8 cellular contexts compared by ENCODE assay signal in the genomic region with DNA sequence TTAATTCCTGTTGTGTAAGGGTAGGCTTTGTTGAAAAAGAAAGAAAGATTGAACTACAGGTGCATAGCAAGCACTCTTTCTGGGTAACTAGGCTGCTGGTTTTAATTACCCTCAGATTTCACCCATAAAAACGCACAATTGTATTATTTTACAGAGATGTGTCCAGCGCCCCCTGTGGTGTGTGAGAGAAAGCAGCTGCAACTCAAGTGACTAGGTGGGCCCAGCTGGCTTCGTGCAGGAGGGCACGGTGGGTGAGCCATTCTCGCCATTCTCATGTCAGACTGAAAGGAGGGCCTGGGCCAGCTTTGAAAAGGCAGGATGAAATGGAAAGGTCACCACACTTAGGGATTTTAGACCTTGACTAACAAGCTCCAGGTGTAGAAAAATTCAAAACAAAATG.
DNase-seq lines count a peak whose midpoint lies in the region; ATAC-seq and TF ChIP-seq lines count a peak whose summit lies in the region.

No MANE protein-coding gene starts in this region.

- peaks cover 4% of the 10 kb centered on the region for H3K36me3 Mint-ChIP-seq in Calu3 (ENCODE audit: insufficient read depth, unreplicated experiment)
- H3K36me3 Mint-ChIP-seq in activated T-helper 2 cell treated with anti-CD3 and anti-CD28 coated beads, Interferon-gamma antibody, Interleukin-2, Interleukin-4, amounts not matched to agents 10 μg/mL and 5 μg/mL and 100 μg/mL, durations not matched to agents 14 hours and 24 hours and 36 hours (ENCODE audit: low read depth): peaks cover 80% of the 10 kb centered on the region

- no peaks in the 10 kb centered on the region for H3K27me3 Mint-ChIP-seq in Calu3 (ENCODE audit: unreplicated experiment)
- H3K27me3 Mint-ChIP-seq in activated T-helper 2 cell treated with anti-CD3 and anti-CD28 coated beads, Interferon-gamma antibody, Interleukin-2, Interleukin-4, amounts not matched to agents 10 μg/mL and 5 μg/mL and 100 μg/mL, durations not matched to agents 14 hours and 24 hours and 36 hours (ENCODE audit: low read depth): no peaks in the 10 kb centered on the region

- no peak overlapping the region for H3K27ac Mint-ChIP-seq in Calu3 (ENCODE audit: unreplicated experiment)
- peak overlapping the region; percentile 66 for H3K27ac Mint-ChIP-seq in activated T-helper 2 cell treated with anti-CD3 and anti-CD28 coated beads, Interferon-gamma antibody, Interleukin-2, Interleukin-4, amounts not matched to agents 10 μg/mL and 5 μg/mL and 100 μg/mL, durations not matched to agents 14 hours and 24 hours and 36 hours

- peaks cover 12% of the 10 kb centered on the region for H3K4me1 Mint-ChIP-seq in Calu3 (ENCODE audit: low read depth, unreplicated experiment)
- peaks cover 18% of the 10 kb centered on the region for H3K4me1 Mint-ChIP-seq in activated T-helper 2 cell treated with anti-CD3 and anti-CD28 coated beads, Interferon-gamma antibody, Interleukin-2, Interleukin-4, amounts not matched to agents 10 μg/mL and 5 μg/mL and 100 μg/mL, durations not matched to agents 14 hours and 24 hours and 36 hours (ENCODE audit: low read depth)

- DNase-seq in Calu3: no peak
- DNase-seq in NAMALWA (ENCODE audit: low spot score): peak; percentile 35
- no peak for DNase-seq in activated T-helper 2 cell treated with anti-CD3 and anti-CD28 coated beads, Interferon-gamma antibody, Interleukin-2, Interleukin-4, amounts not matched to agents 10 μg/mL and 5 μg/mL and 100 μg/mL, durations not matched to agents 14 hours and 24 hours and 36 hours (ENCODE audit: low spot score)
- peak; percentile 40 for DNase-seq in iris pigment epithelial cell (ENCODE audit: low read depth)
- no peak for DNase-seq in SHP77 treated with DMSO at 0.1 percent for 48 hours (lab: John Stamatoyannopoulos, UW)
- DNase-seq in NCI-H2196 (lab: John Stamatoyannopoulos, UW; ENCODE audit: unreplicated experiment): no peak

- CTCF ChIA-PET in Calu3 (lab: Charles Lee): no interaction called here

- no peaks in the 10 kb centered on the region for H3K9me3 Mint-ChIP-seq in Calu3 (ENCODE audit: low read depth, unreplicated experiment)
- H3K9me3 Mint-ChIP-seq in activated T-helper 2 cell treated with anti-CD3 and anti-CD28 coated beads, Interferon-gamma antibody, Interleukin-2, Interleukin-4, amounts not matched to agents 10 μg/mL and 5 μg/mL and 100 μg/mL, durations not matched to agents 14 hours and 24 hours and 36 hours: no peaks in the 10 kb centered on the region

- intact Hi-C loops in Calu3 (cut with micrococcal nuclease; ENCODE audit: unreplicated experiment): loop anchor here (5.0 kb wide), 1 partner anchor 101 kb away; no protein-coding TSS in a partner anchor
- intact Hi-C loops in activated T-helper 2 cell treated with anti-CD3 and anti-CD28 coated beads, Interferon-gamma antibody, Interleukin-2, Interleukin-4, amounts not matched to agents 10 μg/mL and 5 μg/mL and 100 μg/mL, durations not matched to agents 14 hours and 24 hours and 36 hours (cut with micrococcal nuclease): loop anchor here (5.0 kb wide), 1 partner anchor 101 kb away; no protein-coding TSS in a partner anchor

- ATAC-seq in GM21786 (IDR thresholded peaks at IDR 0.05; ENCODE audit: unreplicated experiment) (no peak), HG03565 (IDR thresholded peaks at IDR 0.05; ENCODE audit: unreplicated experiment) (no peak)

- H3K4me3 Mint-ChIP-seq in Calu3 (ENCODE audit: low read depth, unreplicated experiment): no peak overlapping the region
- no peak overlapping the region for H3K4me3 Mint-ChIP-seq in activated T-helper 2 cell treated with anti-CD3 and anti-CD28 coated beads, Interferon-gamma antibody, Interleukin-2, Interleukin-4, amounts not matched to agents 10 μg/mL and 5 μg/mL and 100 μg/mL, durations not matched to agents 14 hours and 24 hours and 36 hours (ENCODE audit: low read depth)

- BruUV-seq in Calu3 (replicated peaks; lab: Mats Ljungman, UMichigan): no TSS peak

- TF ChIP-seq CTCF in Calu3 (IDR thresholded peaks at IDR 0.05; ENCODE audit: unreplicated experiment): peak; percentile 32

Comparison
In these comparisons a context has a peak if more than half of its experiments do, and no peak if none do; other contexts are left out.
1. DNase-seq: peak in NAMALWA (single experiment) and iris pigment epithelial cell (single experiment); none in Calu3 (single experiment), activated T-helper 2 cell treated with anti-CD3 and anti-CD28 coated beads, Interferon-gamma antibody, Interleukin-2, Interleukin-4, amounts not matched to agents 10 μg/mL and 5 μg/mL and 100 μg/mL, durations not matched to agents 14 hours and 24 hours and 36 hours (single experiment), SHP77 treated with DMSO at 0.1 percent for 48 hours (single experiment) and NCI-H2196 (single experiment).